In the genomic region with DNA sequence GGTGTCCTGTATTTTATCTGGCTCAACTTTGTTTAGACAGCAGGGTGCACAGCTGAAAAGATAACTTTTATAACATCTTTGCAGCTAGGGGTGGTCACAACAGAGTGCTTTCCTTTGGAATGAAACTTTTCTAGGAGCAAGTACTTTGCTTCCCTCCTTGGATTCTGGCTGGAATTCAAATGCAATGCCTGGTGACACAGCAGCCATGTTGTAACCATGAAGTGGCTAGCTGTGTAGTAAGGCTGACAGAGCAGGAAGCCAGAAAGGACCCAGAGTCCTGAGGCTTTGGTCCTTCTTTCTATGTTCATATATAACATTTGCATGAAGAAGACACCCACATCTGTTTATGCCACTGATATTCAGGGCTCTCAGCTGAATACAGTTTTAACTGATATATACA, we compare ENCODE assay signal across 26 cellular contexts. TPM values are rescaled to one million over a fixed set of nuclear protein-coding genes. Genes with fewer than 3 reads are reported as not detected.
DNase-seq lines count a peak whose midpoint lies in the region; ATAC-seq, FAIRE-seq and TF ChIP-seq lines count a peak whose summit lies in the region.
"Had no signal": no experiment of that assay in that cellular context is flagged by ENCODE, and none has a peak within 500 bp of the region (broad histone marks: within the 10 kb centered on the region; RNA-seq: fewer than 3 reads in every experiment).

No MANE protein-coding gene starts in this region.

- peak overlapping the region in 4 of 7 donors; percentile 85 to 93 (median 89) for H3K27ac Mint-ChIP-seq in CD14-positive monocyte
- H3K27ac Mint-ChIP-seq in activated T-helper 1 cell treated with anti-CD3 and anti-CD28 coated beads, Interleukin-12 subunit alpha, Interleukin-12 subunit beta, Interleukin-2, Interleukin-4 antibody, amounts not matched to agents 30 ng/mL and 10 ng/mL and 1 ng/mL, durations not matched to agents 14 hours and 24 hours and 36 hours = no peak overlapping the region
- H3K27ac Mint-ChIP-seq: B cell; CD4-positive, alpha-beta T cell; CD8-positive, alpha-beta memory T cell; HFFc6 had no signal

- peaks cover 2% of the 10 kb centered on the region for H3K36me3 ChIP-seq in Panc1 (ENCODE audit: control insufficient read depth, insufficient read depth, low read length)
- H3K36me3 ChIP-seq in K562 (ENCODE audit: control insufficient read depth, insufficient read depth, low read length) = peaks cover 20% of the 10 kb centered on the region; the same call in 1 of the 3 replicates
- H3K36me3 ChIP-seq in trophoblast cell (ENCODE audit: control insufficient read depth in 1 of 2, insufficient read depth in 2 of 2, low read length in 2 of 2) = peaks cover 6 to 15% of the 10 kb centered on the region in 2 experiments
- peaks cover 25% of the 10 kb centered on the region for H3K36me3 ChIP-seq in lower lobe of right lung

- H3K4me2 ChIP-seq in K562 (ENCODE audit: insufficient read depth, low read length) = no peak overlapping the region
- no peak overlapping the region for H3K4me2 ChIP-seq in trophoblast cell (ENCODE audit: low read length)
- H3K4me2 ChIP-seq: BLaER1 had no signal

- H2BK12ac ChIP-seq in trophoblast cell (ENCODE audit: low read length) = no peak overlapping the region

- H3K4ac ChIP-seq in trophoblast cell (ENCODE audit: low read depth, low read length) = no peak overlapping the region

- no peak overlapping the region for H2BK5ac ChIP-seq in trophoblast cell (ENCODE audit: low read depth, low read length, poor library complexity)

- no peak overlapping the region for H3K14ac ChIP-seq in trophoblast cell (ENCODE audit: low read length)

- TF ChIP-seq CTCF in CD14-positive monocyte (IDR thresholded peaks at IDR 0.05) = no peak
- TF ChIP-seq CTCF in Panc1 (IDR thresholded peaks at IDR 0.05) = no peak
- TF ChIP-seq CTCF in K562 (IDR thresholded peaks at IDR 0.05 in 2 of 3, conservative IDR thresholded peaks at IDR 0.05 in 1 of 3; ENCODE audit: insufficient read depth in 2 of 3, low read depth in 1 of 3, low read length in 3 of 3) = no peak
- TF ChIP-seq CTCF in GM20000 (IDR thresholded peaks at IDR 0.05; ENCODE audit: extremely low read depth, missing control alignments) = no peak
- no peak for TF ChIP-seq CTCF in lower lobe of right lung (IDR thresholded peaks at IDR 0.05)

- H3K9ac ChIP-seq in K562 (ENCODE audit: insufficient read depth in 1 of 2, low read depth in 2 of 2, low read length in 2 of 2) (no peak overlapping the region), trophoblast cell (ENCODE audit: low read length) (no peak overlapping the region)
- H3K9ac ChIP-seq: BLaER1 had no signal

- ATAC-seq in Panc1 (no peak), K562 (no peak), lower lobe of right lung (no peak)
- ATAC-seq: GM12878, HCT116 had no signal

- H3K79me2 ChIP-seq in K562 (ENCODE audit: control insufficient read depth, insufficient read depth, low read length) (no peaks in the 10 kb centered on the region), trophoblast cell (ENCODE audit: control insufficient read depth, insufficient read depth, low read length, poor library complexity) (no peaks in the 10 kb centered on the region)

- peaks cover 32% of the 10 kb centered on the region for H3K4me1 Mint-ChIP-seq in CD14-positive monocyte
- peaks cover 5% of the 10 kb centered on the region for H3K4me1 Mint-ChIP-seq in activated T-helper 1 cell treated with anti-CD3 and anti-CD28 coated beads, Interleukin-12 subunit alpha, Interleukin-12 subunit beta, Interleukin-2, Interleukin-4 antibody, amounts not matched to agents 30 ng/mL and 10 ng/mL and 1 ng/mL, durations not matched to agents 14 hours and 24 hours and 36 hours (ENCODE audit: low read depth)
- H3K4me1 Mint-ChIP-seq: B cell had no signal

- no peak overlapping the region for H2AFZ ChIP-seq in K562 (ENCODE audit: low read depth, low read length)
- no peak overlapping the region for H2AFZ ChIP-seq in trophoblast cell (ENCODE audit: insufficient read depth, low read length, poor library complexity)

- 0 out of 2 replicates have a peak, but pooled peaks cover 3% of the 10 kb centered on the region for H4K20me1 ChIP-seq in K562 (replicated peaks; ENCODE audit: control insufficient read depth, insufficient read depth, low read length)

- no peaks in the 10 kb centered on the region for H3K27me3 ChIP-seq in Panc1 (ENCODE audit: control insufficient read depth, insufficient read depth, low read length)
- H3K27me3 ChIP-seq in K562 (ENCODE audit: control insufficient read depth in 2 of 2, insufficient read depth in 2 of 2, low read length in 2 of 2) = peaks cover 0 to 4% of the 10 kb centered on the region in 2 experiments; a peak in 1 of 5 replicates
- no peaks in the 10 kb centered on the region for H3K27me3 ChIP-seq in trophoblast cell (ENCODE audit: insufficient read depth, low read length)
- H3K27me3 ChIP-seq in lower lobe of right lung (ENCODE audit: low read depth) = no peaks in the 10 kb centered on the region
- H3K27me3 ChIP-seq: BLaER1 had no signal

- no peak overlapping the region for H2AK5ac ChIP-seq in trophoblast cell (ENCODE audit: low read length)

- TF ChIP-seq POLR2A in K562 (conservative IDR thresholded peaks at IDR 0.05) = no peak

- H3K27me3 Mint-ChIP-seq in CD14-positive monocyte (ENCODE audit: low read depth in 3 of 3) = peaks cover 0 to 2% (median 0%) of the 10 kb centered on the region in 3 donors
- no peaks in the 10 kb centered on the region for H3K27me3 Mint-ChIP-seq in activated T-helper 1 cell treated with anti-CD3 and anti-CD28 coated beads, Interleukin-12 subunit alpha, Interleukin-12 subunit beta, Interleukin-2, Interleukin-4 antibody, amounts not matched to agents 30 ng/mL and 10 ng/mL and 1 ng/mL, durations not matched to agents 14 hours and 24 hours and 36 hours (ENCODE audit: insufficient read depth)
- H3K27me3 Mint-ChIP-seq: B cell; CD4-positive, alpha-beta T cell; CD8-positive, alpha-beta memory T cell had no signal

- no peak overlapping the region for H3K4me3 Mint-ChIP-seq in CD14-positive monocyte
- no peak overlapping the region for H3K4me3 Mint-ChIP-seq in activated T-helper 1 cell treated with anti-CD3 and anti-CD28 coated beads, Interleukin-12 subunit alpha, Interleukin-12 subunit beta, Interleukin-2, Interleukin-4 antibody, amounts not matched to agents 30 ng/mL and 10 ng/mL and 1 ng/mL, durations not matched to agents 14 hours and 24 hours and 36 hours
- H3K4me3 Mint-ChIP-seq: B cell; CD4-positive, alpha-beta T cell; CD8-positive, alpha-beta memory T cell; HFFc6 had no signal

- peaks cover 0 to 3% (median 0%) of the 10 kb centered on the region in 7 donors for H3K9me3 Mint-ChIP-seq in CD14-positive monocyte
- no peaks in the 10 kb centered on the region for H3K9me3 Mint-ChIP-seq in activated T-helper 1 cell treated with anti-CD3 and anti-CD28 coated beads, Interleukin-12 subunit alpha, Interleukin-12 subunit beta, Interleukin-2, Interleukin-4 antibody, amounts not matched to agents 30 ng/mL and 10 ng/mL and 1 ng/mL, durations not matched to agents 14 hours and 24 hours and 36 hours
- H3K9me3 Mint-ChIP-seq: CD4-positive, alpha-beta T cell; CD8-positive, alpha-beta memory T cell; HFFc6 had no signal

- no peak for TF ChIP-seq RAD21 in K562 (CRISPR knock-in tag; conservative IDR thresholded peaks at IDR 0.05 in 1 of 2, IDR thresholded peaks at IDR 0.05 in 1 of 2)

- H3K36me3 Mint-ChIP-seq in CD14-positive monocyte = peaks cover 15 to 27% of the 10 kb centered on the region in 2 donors
- H3K36me3 Mint-ChIP-seq in activated T-helper 1 cell treated with anti-CD3 and anti-CD28 coated beads, Interleukin-12 subunit alpha, Interleukin-12 subunit beta, Interleukin-2, Interleukin-4 antibody, amounts not matched to agents 30 ng/mL and 10 ng/mL and 1 ng/mL, durations not matched to agents 14 hours and 24 hours and 36 hours (ENCODE audit: low read depth) = peaks cover 10% of the 10 kb centered on the region

- no peaks in the 10 kb centered on the region for H3K79me1 ChIP-seq in trophoblast cell (ENCODE audit: low read length)

- no peak overlapping the region for H3K23ac ChIP-seq in trophoblast cell (ENCODE audit: low read length)

- no peak for DNase-seq in CD14-positive monocyte (ENCODE audit: low spot score)
- DNase-seq in Panc1 (ENCODE audit: low read depth, low spot score) = no peak
- no peak for DNase-seq in K562 (ENCODE audit: extremely low read depth in 1 of 4, low spot score in 3 of 4)
- DNase-seq in trophoblast cell = peak; percentile 69 to 83
- DNase-seq in activated T-helper 1 cell treated with anti-CD3 and anti-CD28 coated beads, Interleukin-12 subunit alpha, Interleukin-12 subunit beta, Interleukin-2, Interleukin-4 antibody, amounts not matched to agents 30 ng/mL and 10 ng/mL and 1 ng/mL, durations not matched to agents 14 hours and 24 hours and 36 hours (ENCODE audit: low spot score) = no peak
- DNase-seq in NCI-H1105 treated with DMSO at 0.1 percent for 48 hours (lab: John Stamatoyannopoulos, UW) = no peak
- no peak for DNase-seq in GM20000 (ENCODE audit: low spot score)
- DNase-seq in lower lobe of right lung = no peak
- DNase-seq: CD4-positive, alpha-beta T cell; CD8-positive, alpha-beta memory T cell; DMS 273 treated with DMSO at 0.1 percent for 48 hours; DMS79; EL; GDM1; GOT3; H7; HFFc6 had no signal

- POLR2A ChIA-PET in Panc1 (lab: Charles Lee) (no interaction called here), K562 (lab: Yijun Ruan, JAX) (no interaction called here)

- H3K9me3 ChIP-seq in Panc1 (ENCODE audit: control insufficient read depth, insufficient read depth, low read depth, low read length) (no peaks in the 10 kb centered on the region), K562 (replicated peaks; ENCODE audit: control insufficient read depth, insufficient read depth, low read depth, low read length) (no peaks in the 10 kb centered on the region), trophoblast cell (ENCODE audit: insufficient read depth, low read depth, low read length) (peaks cover 1% of the 10 kb centered on the region), lower lobe of right lung (no peaks in the 10 kb centered on the region)
- H3K9me3 ChIP-seq: BLaER1 had no signal

- intact Hi-C loops in CD14-positive monocyte (cut with micrococcal nuclease) (loop anchor here in 1 of 2 donors (10.0 kb wide), 2 partner anchors 983 to 1053 kb away; no protein-coding TSS in a partner anchor), Panc1 (cut with micrococcal nuclease; ENCODE audit: unreplicated experiment) (loop anchor here (5.0 kb wide), 1 partner anchor 986 kb away; no protein-coding TSS in a partner anchor), K562 (cut with micrococcal nuclease) (no loop called here), lower lobe of right lung (cut with DNase I) (no loop called here)
- intact Hi-C loops in activated T-helper 1 cell treated with anti-CD3 and anti-CD28 coated beads, Interleukin-12 subunit alpha, Interleukin-12 subunit beta, Interleukin-2, Interleukin-4 antibody, amounts not matched to agents 30 ng/mL and 10 ng/mL and 1 ng/mL, durations not matched to agents 14 hours and 24 hours and 36 hours (cut with micrococcal nuclease) = no loop called here

- H3K4me1 ChIP-seq in Panc1 (ENCODE audit: control insufficient read depth, insufficient read depth, low read length) = peaks cover 12% of the 10 kb centered on the region
- H3K4me1 ChIP-seq in K562 (replicated peaks in 1 of 2; ENCODE audit: control insufficient read depth in 2 of 2, insufficient read depth in 2 of 2, low read length in 2 of 2) = peaks cover 0 to 8% of the 10 kb centered on the region in 2 experiments; a peak in 2 of 5 replicates
- H3K4me1 ChIP-seq in trophoblast cell (ENCODE audit: control insufficient read depth in 1 of 2, insufficient read depth in 2 of 2, low read length in 2 of 2) = peaks cover 16 to 28% of the 10 kb centered on the region in 2 experiments
- peaks cover 9% of the 10 kb centered on the region for H3K4me1 ChIP-seq in lower lobe of right lung

- H4K12ac ChIP-seq in trophoblast cell (ENCODE audit: low read depth, low read length) = no peak overlapping the region

- no peak for FAIRE-seq in K562 (lab: Jason Lieb, UNC)
- FAIRE-seq: A204.1, D721Med, GM12878, GM19239 had no signal

- no peak overlapping the region for H4K8ac ChIP-seq in trophoblast cell (ENCODE audit: low read depth, low read length)

- in situ Hi-C loops in Panc1 (cut with HindIII; ENCODE audit: low pct_unique_long_range_greater_than_20kb, low sequenced_read_pairs) = no loop called here
- in situ Hi-C loops in K562 (cut with MboI) = no loop called here

- H3K18ac ChIP-seq in trophoblast cell (ENCODE audit: low read length) = no peak overlapping the region

- CTCF ChIA-PET in Panc1 (lab: Charles Lee) = interaction anchor here (0.8 kb wide), 1 partner anchor 644 kb away, joined by 3 read pairs; no protein-coding TSS in a partner anchor
- CTCF ChIA-PET in K562 (lab: Yijun Ruan, JAX; ENCODE audit: low intra/inter-chr PET ratio) = no interaction called here

- no peak overlapping the region for H4K91ac ChIP-seq in trophoblast cell (ENCODE audit: low read depth, low read length)

- BruUV-seq in Panc1 (replicated peaks; lab: Mats Ljungman, UMichigan) (no TSS peak), K562 (replicated peaks; lab: Mats Ljungman, UMichigan) (no TSS peak)

- no peaks in the 10 kb centered on the region for H3K9me1 ChIP-seq in K562 (ENCODE audit: control insufficient read depth, insufficient read depth, low read length)

- H3K27ac ChIP-seq in Panc1 (ENCODE audit: low read length) = peak overlapping the region; percentile 15; the same call in 1 of the 2 replicates
- H3K27ac ChIP-seq in K562 (ENCODE audit: extremely low read depth, low read depth, low read length) = no peak overlapping the region
- H3K27ac ChIP-seq in trophoblast cell (ENCODE audit: low read depth, low read length) = no peak overlapping the region
- H3K27ac ChIP-seq in lower lobe of right lung = no peak overlapping the region
- H3K27ac ChIP-seq: 22Rv1, BLaER1, C4-2B had no signal

- H3K4me3 ChIP-seq in Panc1 (ENCODE audit: low read depth in 2 of 2, low read length in 2 of 2) (no peak overlapping the region), K562 (no peak overlapping the region), trophoblast cell (ENCODE audit: low read depth, low read length) (no peak overlapping the region), lower lobe of right lung (no peak overlapping the region)
- H3K4me3 ChIP-seq: BLaER1, GM12878 had no signal

- H2BK120ac ChIP-seq in trophoblast cell (ENCODE audit: insufficient read depth, low read length, poor library complexity) = no peak overlapping the region

- no peak for TF ChIP-seq EP300 in K562 (IDR thresholded peaks at IDR 0.05; ENCODE audit: low read length)

RNA-seq across cellular contexts. Expression of a gene that starts 48.1 kb away (rescaled TPM):
- polyA plus RNA-seq in CD14-positive monocyte = under 1 TPM; 0.17 to 0.44 TPM
- 29.6 TPM for total RNA-seq in Panc1 (2021; ENCODE audit: unreplicated experiment)
- polyA plus RNA-seq in Panc1 (2012; ENCODE audit: insufficient read length) = 21.0 TPM
- total RNA-seq in K562 (2011; cell fraction: chromatin; rRNA removed; ENCODE audit: low replicate concordance) = 144 and 165 TPM in 2 replicates
- 58.9 and 66.3 TPM in 2 replicates for total RNA-seq in K562 (2011; cell fraction: nucleolus; rRNA removed)
- 88.6 and 115 TPM in 2 replicates for total RNA-seq in K562 (2011; cell fraction: nucleoplasm; rRNA removed)
- 10.9 and 16.5 TPM in 2 replicates for total RNA-seq in K562 (2014; rRNA removed)
- total RNA-seq in K562 (2014; rRNA removed; fragmentation: Illumina TruSeq; extraction: Trizol) = 11.6 and 13.0 TPM in 2 replicates
- 14.9 and 17.7 TPM in 2 replicates for total RNA-seq in K562 (2015; rRNA removed; fragmentation: Illumina TruSeq; extraction: Trizol)
- total RNA-seq in K562 (2021) = 24.0 and 26.6 TPM in 2 replicates
- polyA plus RNA-seq in K562 (2011; rRNA removed) = 7.4 and 8.2 TPM in 2 replicates
- polyA plus RNA-seq in K562 (2011; cell fraction: cytosol; rRNA removed) = 4.4 and 5.5 TPM in 2 replicates
- 76.9 and 93.7 TPM in 2 replicates for polyA plus RNA-seq in K562 (2011; cell fraction: nucleus; rRNA removed)
- 14.4 and 14.7 TPM in 2 replicates for polyA plus RNA-seq in K562 (2012)
- polyA plus RNA-seq in K562 (2014; fragmentation: Illumina TruSeq; extraction: Trizol) = 25.7 and 27.3 TPM in 2 replicates
- polyA plus RNA-seq in K562 (2014; fragmentation: Nextera tagmentation; extraction: Ambion mirVana) = 1 to 10 TPM; 1.3 to 1.6 TPM
- 18.8 and 20.3 TPM in 2 replicates for polyA plus RNA-seq in K562 (2014; rRNA removed)
- polyA minus RNA-seq in K562 (2011; rRNA and poly(A)+ RNA removed) = 14.8 and 19.0 TPM in 2 replicates
- polyA minus RNA-seq in K562 (2011; cell fraction: cytosol; rRNA and poly(A)+ RNA removed) = 7.3 and 8.5 TPM in 2 replicates
- 41.6 and 56.6 TPM in 2 replicates for polyA minus RNA-seq in K562 (2011; cell fraction: nucleus; rRNA and poly(A)+ RNA removed)
- 27.5 and 27.8 TPM in 2 replicates for polyA plus RNA-seq in trophoblast cell (2013)
- 40.6 and 42.3 TPM in 2 replicates for total RNA-seq in activated T-helper 1 cell treated with anti-CD3 and anti-CD28 coated beads, Interleukin-12 subunit alpha, Interleukin-12 subunit beta, Interleukin-2, Interleukin-4 antibody, amounts not matched to agents 30 ng/mL and 10 ng/mL and 1 ng/mL, durations not matched to agents 14 hours and 24 hours and 36 hours
- 24.1 TPM for total RNA-seq in lower lobe of right lung

Comparison
In these comparisons a context has a peak if more than half of its experiments do, and no peak if none do; other contexts are left out.
1. DNase-seq: peak in trophoblast cell (2 of 2); none in CD14-positive monocyte (single experiment), Panc1 (single experiment), K562 (0 of 4), activated T-helper 1 cell treated with anti-CD3 and anti-CD28 coated beads, Interleukin-12 subunit alpha, Interleukin-12 subunit beta, Interleukin-2, Interleukin-4 antibody, amounts not matched to agents 30 ng/mL and 10 ng/mL and 1 ng/mL, durations not matched to agents 14 hours and 24 hours and 36 hours (single experiment), NCI-H1105 treated with DMSO at 0.1 percent for 48 hours (single experiment), GM20000 (single experiment) and lower lobe of right lung (single experiment).